ENCODE assay signal across 1 cellular context in the genomic region with DNA sequence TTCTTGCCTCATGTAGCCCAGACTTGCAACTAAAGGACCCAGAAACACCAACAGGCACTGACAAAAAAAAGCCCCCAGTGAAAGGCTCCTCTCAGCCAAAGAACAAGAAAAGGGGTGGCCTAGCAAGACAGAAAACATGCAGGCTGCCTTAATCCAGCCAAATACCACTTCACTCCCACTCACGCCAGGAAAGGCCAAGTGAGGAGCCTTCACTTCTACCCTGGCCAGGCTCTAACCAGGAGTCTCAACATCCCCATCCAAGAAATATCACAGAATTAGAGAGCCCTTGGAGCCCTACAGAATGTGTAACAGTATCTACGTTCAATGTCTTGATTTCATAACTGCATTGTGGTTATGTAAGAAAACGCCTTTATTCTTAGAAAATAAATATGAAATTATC.
TF ChIP-seq lines count a peak whose summit lies in the region.

No MANE protein-coding gene starts in this region.

TF ChIP-seq in GM23338, 12 proteins besides CTCF, POLR2A, EP300 and RAD21 (continued from another document):
- TF ChIP-seq, protein P1, sequence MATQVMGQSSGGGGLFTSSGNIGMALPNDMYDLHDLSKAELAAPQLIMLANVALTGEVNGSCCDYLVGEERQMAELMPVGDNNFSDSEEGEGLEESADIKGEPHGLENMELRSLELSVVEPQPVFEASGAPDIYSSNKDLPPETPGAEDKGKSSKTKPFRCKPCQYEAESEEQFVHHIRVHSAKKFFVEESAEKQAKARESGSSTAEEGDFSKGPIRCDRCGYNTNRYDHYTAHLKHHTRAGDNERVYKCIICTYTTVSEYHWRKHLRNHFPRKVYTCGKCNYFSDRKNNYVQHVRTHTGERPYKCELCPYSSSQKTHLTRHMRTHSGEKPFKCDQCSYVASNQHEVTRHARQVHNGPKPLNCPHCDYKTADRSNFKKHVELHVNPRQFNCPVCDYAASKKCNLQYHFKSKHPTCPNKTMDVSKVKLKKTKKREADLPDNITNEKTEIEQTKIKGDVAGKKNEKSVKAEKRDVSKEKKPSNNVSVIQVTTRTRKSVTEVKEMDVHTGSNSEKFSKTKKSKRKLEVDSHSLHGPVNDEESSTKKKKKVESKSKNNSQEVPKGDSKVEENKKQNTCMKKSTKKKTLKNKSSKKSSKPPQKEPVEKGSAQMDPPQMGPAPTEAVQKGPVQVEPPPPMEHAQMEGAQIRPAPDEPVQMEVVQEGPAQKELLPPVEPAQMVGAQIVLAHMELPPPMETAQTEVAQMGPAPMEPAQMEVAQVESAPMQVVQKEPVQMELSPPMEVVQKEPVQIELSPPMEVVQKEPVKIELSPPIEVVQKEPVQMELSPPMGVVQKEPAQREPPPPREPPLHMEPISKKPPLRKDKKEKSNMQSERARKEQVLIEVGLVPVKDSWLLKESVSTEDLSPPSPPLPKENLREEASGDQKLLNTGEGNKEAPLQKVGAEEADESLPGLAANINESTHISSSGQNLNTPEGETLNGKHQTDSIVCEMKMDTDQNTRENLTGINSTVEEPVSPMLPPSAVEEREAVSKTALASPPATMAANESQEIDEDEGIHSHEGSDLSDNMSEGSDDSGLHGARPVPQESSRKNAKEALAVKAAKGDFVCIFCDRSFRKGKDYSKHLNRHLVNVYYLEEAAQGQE (IDR thresholded peaks at IDR 0.05; ENCODE audit: unreplicated experiment) = no peak
- TF ChIP-seq EZH2 (IDR thresholded peaks at IDR 0.05; ENCODE audit: low read depth, unreplicated experiment) = no peak
- TF ChIP-seq, protein P2, sequence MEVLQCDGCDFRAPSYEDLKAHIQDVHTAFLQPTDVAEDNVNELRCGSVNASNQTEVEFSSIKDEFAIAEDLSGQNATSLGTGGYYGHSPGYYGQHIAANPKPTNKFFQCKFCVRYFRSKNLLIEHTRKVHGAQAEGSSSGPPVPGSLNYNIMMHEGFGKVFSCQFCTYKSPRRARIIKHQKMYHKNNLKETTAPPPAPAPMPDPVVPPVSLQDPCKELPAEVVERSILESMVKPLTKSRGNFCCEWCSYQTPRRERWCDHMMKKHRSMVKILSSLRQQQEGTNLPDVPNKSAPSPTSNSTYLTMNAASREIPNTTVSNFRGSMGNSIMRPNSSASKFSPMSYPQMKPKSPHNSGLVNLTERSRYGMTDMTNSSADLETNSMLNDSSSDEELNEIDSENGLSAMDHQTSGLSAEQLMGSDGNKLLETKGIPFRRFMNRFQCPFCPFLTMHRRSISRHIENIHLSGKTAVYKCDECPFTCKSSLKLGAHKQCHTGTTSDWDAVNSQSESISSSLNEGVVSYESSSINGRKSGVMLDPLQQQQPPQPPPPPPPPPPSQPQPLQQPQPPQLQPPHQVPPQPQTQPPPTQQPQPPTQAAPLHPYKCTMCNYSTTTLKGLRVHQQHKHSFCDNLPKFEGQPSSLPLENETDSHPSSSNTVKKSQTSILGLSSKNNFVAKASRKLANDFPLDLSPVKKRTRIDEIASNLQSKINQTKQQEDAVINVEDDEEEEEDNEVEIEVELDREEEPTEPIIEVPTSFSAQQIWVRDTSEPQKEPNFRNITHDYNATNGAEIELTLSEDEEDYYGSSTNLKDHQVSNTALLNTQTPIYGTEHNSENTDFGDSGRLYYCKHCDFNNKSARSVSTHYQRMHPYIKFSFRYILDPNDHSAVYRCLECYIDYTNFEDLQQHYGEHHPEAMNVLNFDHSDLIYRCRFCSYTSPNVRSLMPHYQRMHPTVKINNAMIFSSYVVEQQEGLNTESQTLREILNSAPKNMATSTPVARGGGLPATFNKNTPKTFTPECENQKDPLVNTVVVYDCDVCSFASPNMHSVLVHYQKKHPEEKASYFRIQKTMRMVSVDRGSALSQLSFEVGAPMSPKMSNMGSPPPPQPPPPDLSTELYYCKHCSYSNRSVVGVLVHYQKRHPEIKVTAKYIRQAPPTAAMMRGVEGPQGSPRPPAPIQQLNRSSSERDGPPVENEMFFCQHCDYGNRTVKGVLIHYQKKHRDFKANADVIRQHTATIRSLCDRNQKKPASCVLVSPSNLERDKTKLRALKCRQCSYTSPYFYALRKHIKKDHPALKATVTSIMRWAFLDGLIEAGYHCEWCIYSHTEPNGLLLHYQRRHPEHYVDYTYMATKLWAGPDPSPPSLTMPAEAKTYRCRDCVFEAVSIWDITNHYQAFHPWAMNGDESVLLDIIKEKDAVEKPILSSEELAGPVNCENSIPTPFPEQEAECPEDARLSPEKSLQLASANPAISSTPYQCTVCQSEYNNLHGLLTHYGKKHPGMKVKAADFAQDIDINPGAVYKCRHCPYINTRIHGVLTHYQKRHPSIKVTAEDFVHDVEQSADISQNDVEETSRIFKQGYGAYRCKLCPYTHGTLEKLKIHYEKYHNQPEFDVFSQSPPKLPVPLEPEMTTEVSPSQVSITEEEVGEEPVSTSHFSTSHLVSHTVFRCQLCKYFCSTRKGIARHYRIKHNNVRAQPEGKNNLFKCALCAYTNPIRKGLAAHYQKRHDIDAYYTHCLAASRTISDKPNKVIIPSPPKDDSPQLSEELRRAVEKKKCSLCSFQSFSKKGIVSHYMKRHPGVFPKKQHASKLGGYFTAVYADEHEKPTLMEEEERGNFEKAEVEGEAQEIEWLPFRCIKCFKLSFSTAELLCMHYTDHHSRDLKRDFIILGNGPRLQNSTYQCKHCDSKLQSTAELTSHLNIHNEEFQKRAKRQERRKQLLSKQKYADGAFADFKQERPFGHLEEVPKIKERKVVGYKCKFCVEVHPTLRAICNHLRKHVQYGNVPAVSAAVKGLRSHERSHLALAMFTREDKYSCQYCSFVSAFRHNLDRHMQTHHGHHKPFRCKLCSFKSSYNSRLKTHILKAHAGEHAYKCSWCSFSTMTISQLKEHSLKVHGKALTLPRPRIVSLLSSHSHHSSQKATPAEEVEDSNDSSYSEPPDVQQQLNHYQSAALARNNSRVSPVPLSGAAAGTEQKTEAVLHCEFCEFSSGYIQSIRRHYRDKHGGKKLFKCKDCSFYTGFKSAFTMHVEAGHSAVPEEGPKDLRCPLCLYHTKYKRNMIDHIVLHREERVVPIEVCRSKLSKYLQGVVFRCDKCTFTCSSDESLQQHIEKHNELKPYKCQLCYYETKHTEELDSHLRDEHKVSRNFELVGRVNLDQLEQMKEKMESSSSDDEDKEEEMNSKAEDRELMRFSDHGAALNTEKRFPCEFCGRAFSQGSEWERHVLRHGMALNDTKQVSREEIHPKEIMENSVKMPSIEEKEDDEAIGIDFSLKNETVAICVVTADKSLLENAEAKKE (CRISPR knock-in tag; IDR thresholded peaks at IDR 0.05) = no peak
